In the genomic region with DNA sequence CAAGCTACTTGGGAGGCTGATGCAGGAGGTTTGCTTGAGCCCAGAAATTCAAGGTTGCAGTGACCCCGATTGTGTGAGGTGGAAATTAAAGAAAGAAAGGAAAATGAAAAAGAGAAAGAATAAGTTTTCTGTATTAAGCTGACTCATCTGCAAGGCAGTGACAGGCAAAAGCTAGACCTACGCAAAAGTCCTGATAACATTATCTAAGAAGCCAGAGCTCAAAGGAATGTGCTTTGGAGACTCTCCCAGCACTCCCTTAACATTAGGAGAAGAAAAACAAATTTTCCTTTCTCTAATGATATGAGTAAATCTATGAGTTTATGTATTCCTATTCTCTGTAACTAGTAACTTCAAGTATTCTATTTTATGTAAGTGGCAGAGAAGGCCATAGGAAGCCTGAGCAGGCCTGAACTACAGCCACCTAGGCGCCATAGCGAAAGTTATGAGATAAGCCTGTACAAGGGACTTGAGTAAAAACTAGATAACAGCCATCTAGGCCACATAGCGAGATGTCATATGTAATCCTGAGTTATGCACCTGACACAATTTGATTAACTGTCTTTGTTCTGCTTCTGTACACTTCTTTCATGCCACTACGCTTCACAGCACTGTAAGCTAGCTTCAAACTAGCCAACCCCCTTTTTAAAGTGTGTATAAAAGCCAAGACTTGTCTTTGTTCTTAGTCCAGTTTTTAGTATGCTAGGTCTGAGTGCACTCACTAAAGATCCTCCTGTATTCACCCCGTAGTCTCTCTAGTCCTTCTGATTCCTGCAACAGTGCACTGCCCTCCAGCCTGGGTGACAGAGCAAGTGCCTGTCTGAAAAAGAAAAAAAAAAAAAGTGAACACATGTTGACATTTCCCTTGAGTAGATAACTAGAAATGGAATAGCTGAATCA, we compare ENCODE assay signal across 22 cellular contexts. TPM values are rescaled to one million over a fixed set of nuclear protein-coding genes. Genes with fewer than 3 reads are reported as not detected.
DNase-seq lines count a peak whose midpoint lies in the region; FAIRE-seq and TF ChIP-seq lines count a peak whose summit lies in the region.
"Had no signal": no experiment of that assay in that cellular context is flagged by ENCODE, and none has a peak within 500 bp of the region (broad histone marks: within the 10 kb centered on the region; RNA-seq: fewer than 3 reads in every experiment).

No MANE protein-coding gene starts in this region.

- no peak for FAIRE-seq in astrocyte (lab: Jason Lieb, UNC)
- FAIRE-seq: colon, pancreas had no signal

- no peak overlapping the region for H3K27ac Mint-ChIP-seq in astrocyte (ENCODE audit: unreplicated experiment)
- H3K27ac Mint-ChIP-seq: activated CD4-positive, alpha-beta memory T cell treated with anti-CD3 and anti-CD28 coated beads, Interleukin-2, amount 10 ng/mL, durations not matched to agents 7 days and 5 days; activated T-helper 2 cell treated with anti-CD3 and anti-CD28 coated beads, Interferon-gamma antibody, Interleukin-2, Interleukin-4, amounts not matched to agents 10 μg/mL and 5 μg/mL and 100 μg/mL, durations not matched to agents 14 hours and 24 hours and 36 hours; CD14-positive monocyte had no signal

- TF ChIP-seq POLR2A in esophagus squamous epithelium (IDR thresholded peaks at IDR 0.05) = no peak

- 84 to 88% methylated on average over 7 of the region's 7 CpGs for WGBS in esophagus squamous epithelium, 2 donors

- H3K9ac ChIP-seq in astrocyte (ENCODE audit: low read length) = no peak overlapping the region

- TF ChIP-seq CTCF in astrocyte (IDR thresholded peaks at IDR 0.05; ENCODE audit: insufficient read depth, low read depth, low read length) = no peak
- TF ChIP-seq CTCF in esophagus squamous epithelium (IDR thresholded peaks at IDR 0.05) = no peak

- H4K20me1 ChIP-seq in astrocyte (ENCODE audit: insufficient read depth, low read length) = no peaks in the 10 kb centered on the region

- no peak overlapping the region for H3K4me3 Mint-ChIP-seq in astrocyte (ENCODE audit: unreplicated experiment)
- H3K4me3 Mint-ChIP-seq: activated CD4-positive, alpha-beta memory T cell treated with anti-CD3 and anti-CD28 coated beads, Interleukin-2, amount 10 ng/mL, durations not matched to agents 7 days and 5 days; CD14-positive monocyte had no signal

- H2AFZ ChIP-seq in astrocyte (ENCODE audit: low read depth, low read length) = no peak overlapping the region

- no peak overlapping the region for H3K4me2 ChIP-seq in astrocyte (ENCODE audit: low read length)

- intact Hi-C loops in esophagus squamous epithelium (cut with DNase I) = no loop called here

- H3K27ac ChIP-seq in astrocyte (ENCODE audit: low read depth, low read length) (no peak overlapping the region), esophagus squamous epithelium (no peak overlapping the region)
- H3K27ac ChIP-seq: epithelial cell of prostate, pancreas, SK-N-MC, skin epidermis, transverse colon had no signal

- H3K9me3 ChIP-seq in astrocyte (ENCODE audit: insufficient read depth, low read depth, low read length) (peaks cover 8% of the 10 kb centered on the region), esophagus squamous epithelium (peaks cover 0 to 16% (median 7%) of the 10 kb centered on the region in 3 donors)
- H3K9me3 ChIP-seq: pancreas had no signal

- no peak for TF ChIP-seq RAD21 in Ishikawa (IDR thresholded peaks at IDR 0.05; ENCODE audit: low read depth)

- no peak for TF ChIP-seq EP300 in Ishikawa (IDR thresholded peaks at IDR 0.05; ENCODE audit: borderline replicate concordance)

- H3K27me3 Mint-ChIP-seq in astrocyte (ENCODE audit: low read depth, unreplicated experiment) = no peaks in the 10 kb centered on the region

- DNase-seq in DMS53 treated with DMSO at 0.1 percent for 48 hours (lab: John Stamatoyannopoulos, UW; ENCODE audit: unreplicated experiment) = peak; percentile 3
- peak; percentile 1 for DNase-seq in astrocyte (ENCODE audit: low read depth)
- peak; percentile 24 for DNase-seq in kidney tubule cell (ENCODE audit: low spot score)
- no peak for DNase-seq in dedifferentiated amniotic fluid mesenchymal stem cell (ENCODE audit: extremely low spot score)
- DNase-seq in SHP77 treated with DMSO at 0.1 percent for 48 hours (lab: John Stamatoyannopoulos, UW) = no peak
- DNase-seq in esophagus squamous epithelium (lab: John Stamatoyannopoulos, UW) = no peak
- no peak for DNase-seq in NCI-H1105 treated with DMSO at 0.1 percent for 48 hours (lab: John Stamatoyannopoulos, UW)
- DNase-seq: activated CD4-positive, alpha-beta memory T cell treated with anti-CD3 and anti-CD28 coated beads, Interleukin-2, amount 10 ng/mL, durations not matched to agents 7 days and 5 days; amniotic stem cell; GOT3; hippocampal formation; NCI-H1436; NCI-H446 treated with DMSO at 0.1 percent for 48 hours; pancreas; transverse colon had no signal

- no peaks in the 10 kb centered on the region for H3K4me1 Mint-ChIP-seq in astrocyte (ENCODE audit: low read depth, unreplicated experiment)
- H3K4me1 Mint-ChIP-seq: activated CD4-positive, alpha-beta memory T cell treated with anti-CD3 and anti-CD28 coated beads, Interleukin-2, amount 10 ng/mL, durations not matched to agents 7 days and 5 days; CD14-positive monocyte had no signal

- no peaks in the 10 kb centered on the region for H3K79me2 ChIP-seq in astrocyte (ENCODE audit: insufficient read depth, low read length)

- peaks cover 12% of the 10 kb centered on the region for H3K9me3 Mint-ChIP-seq in astrocyte (ENCODE audit: unreplicated experiment)

- H3K36me3 Mint-ChIP-seq in astrocyte (ENCODE audit: low read depth, unreplicated experiment) = peaks cover 3% of the 10 kb centered on the region
- H3K36me3 Mint-ChIP-seq: CD14-positive monocyte had no signal

- H3K4me1 ChIP-seq in astrocyte (ENCODE audit: insufficient read depth, low read length) (no peaks in the 10 kb centered on the region), esophagus squamous epithelium (no peaks in the 10 kb centered on the region)
- H3K4me1 ChIP-seq: pancreas, transverse colon had no signal

- H3K27me3 ChIP-seq in astrocyte (ENCODE audit: insufficient read depth, low read length) (no peaks in the 10 kb centered on the region), esophagus squamous epithelium (no peaks in the 10 kb centered on the region)
- H3K27me3 ChIP-seq: pancreas, transverse colon had no signal

- H3K36me3 ChIP-seq in astrocyte (ENCODE audit: insufficient read depth, low read length) = no peaks in the 10 kb centered on the region
- H3K36me3 ChIP-seq in esophagus squamous epithelium = no peaks in the 10 kb centered on the region
- H3K36me3 ChIP-seq: pancreas, transverse colon had no signal

- H3K4me3 ChIP-seq in astrocyte (ENCODE audit: insufficient read depth, low read depth, low read length) = no peak overlapping the region
- H3K4me3 ChIP-seq in esophagus squamous epithelium = no peak overlapping the region
- H3K4me3 ChIP-seq: pancreas, SK-N-MC, skin epidermis, transverse colon had no signal

TF ChIP-seq in Ishikawa, 13 proteins besides CTCF, POLR2A, EP300 and RAD21:
- TF ChIP-seq, protein P1, sequence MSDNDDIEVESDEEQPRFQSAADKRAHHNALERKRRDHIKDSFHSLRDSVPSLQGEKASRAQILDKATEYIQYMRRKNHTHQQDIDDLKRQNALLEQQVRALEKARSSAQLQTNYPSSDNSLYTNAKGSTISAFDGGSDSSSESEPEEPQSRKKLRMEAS (IDR thresholded peaks at IDR 0.05) = no peak
- TF ChIP-seq TAF1 (IDR thresholded peaks at IDR 0.05; ENCODE audit: low read depth) = no peak
- no peak for TF ChIP-seq NFIC (IDR thresholded peaks at IDR 0.05)
- TF ChIP-seq, protein P2, sequence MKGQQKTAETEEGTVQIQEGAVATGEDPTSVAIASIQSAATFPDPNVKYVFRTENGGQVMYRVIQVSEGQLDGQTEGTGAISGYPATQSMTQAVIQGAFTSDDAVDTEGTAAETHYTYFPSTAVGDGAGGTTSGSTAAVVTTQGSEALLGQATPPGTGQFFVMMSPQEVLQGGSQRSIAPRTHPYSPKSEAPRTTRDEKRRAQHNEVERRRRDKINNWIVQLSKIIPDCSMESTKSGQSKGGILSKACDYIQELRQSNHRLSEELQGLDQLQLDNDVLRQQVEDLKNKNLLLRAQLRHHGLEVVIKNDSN (IDR thresholded peaks at IDR 0.05) = peak; percentile 47; the same call in 1 of the 2 replicates
- TF ChIP-seq TEAD4 (IDR thresholded peaks at IDR 0.05) = no peak
- no peak for TF ChIP-seq YY1 (IDR thresholded peaks at IDR 0.05; ENCODE audit: low read depth)

RNA-seq across cellular contexts. Expression of a gene that starts 9.4 kb away (rescaled TPM):
- 6.2 and 12.8 TPM in 2 replicates for total RNA-seq in astrocyte
- total RNA-seq in esophagus squamous epithelium = 10 to 100 TPM; 13.4 to 46.8 (median 29.9) TPM

Comparison
In these comparisons a context has a peak if more than half of its experiments do, and no peak if none do; other contexts are left out.
1. DNase-seq: peak in DMS53 treated with DMSO at 0.1 percent for 48 hours (single experiment), astrocyte (single experiment) and kidney tubule cell (single experiment); none in dedifferentiated amniotic fluid mesenchymal stem cell (single experiment), SHP77 treated with DMSO at 0.1 percent for 48 hours (single experiment), esophagus squamous epithelium (single experiment) and NCI-H1105 treated with DMSO at 0.1 percent for 48 hours (single experiment).